Comparison of ENCODE assay signal across 8 cellular contexts in the genomic region with DNA sequence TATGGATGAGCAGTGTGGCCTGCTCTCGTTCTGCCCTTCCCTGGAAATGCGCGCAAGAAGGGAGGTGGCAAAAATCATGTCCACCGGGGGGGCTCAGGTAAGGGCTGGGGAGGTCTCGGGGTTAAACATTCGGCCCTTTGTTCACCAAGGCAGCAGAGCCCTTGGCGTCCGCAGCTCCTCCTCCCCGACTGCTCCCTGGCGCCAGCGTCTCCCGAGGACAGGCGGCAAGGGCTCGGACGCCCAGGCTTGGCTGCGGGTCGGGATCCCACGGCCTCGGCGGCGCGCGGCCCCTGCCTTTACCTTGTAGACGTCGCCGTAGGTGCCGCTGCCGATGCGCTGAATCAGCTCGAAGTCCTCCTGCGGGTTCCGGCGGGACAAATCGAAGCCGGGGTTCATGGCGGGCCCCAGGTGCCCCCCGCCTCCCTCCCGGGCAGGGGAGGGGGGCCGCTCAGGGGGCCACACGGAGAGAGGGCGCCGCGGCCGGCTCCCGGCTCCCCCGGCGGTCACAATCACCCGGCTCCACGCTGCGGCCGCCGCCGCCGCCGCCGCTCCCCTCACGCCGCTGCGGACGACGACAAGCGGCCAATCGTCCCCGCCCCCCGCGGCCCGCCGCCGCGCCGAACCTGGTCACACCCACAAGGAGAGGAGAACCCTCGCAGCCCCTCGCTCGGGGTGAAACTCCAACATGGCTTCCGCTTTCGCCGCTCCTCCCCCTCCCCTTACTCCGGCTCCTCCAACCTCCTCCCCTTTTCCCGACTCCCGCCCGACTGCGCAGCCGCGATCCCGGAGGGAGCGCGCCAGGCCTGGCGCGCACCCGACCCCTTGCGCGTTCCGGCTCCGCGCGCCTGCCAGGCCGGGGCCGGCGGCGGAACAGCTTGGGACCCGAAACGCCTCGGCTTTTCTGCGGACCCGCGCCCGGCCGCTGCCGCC. TPM values are rescaled to one million over a fixed set of nuclear protein-coding genes. Genes with fewer than 3 reads are reported as not detected.
A peak's percentile ranks its signal among the peaks of the same experiment; 100 is the strongest.
DNase-seq lines count a peak whose midpoint lies in the region; ATAC-seq, FAIRE-seq and TF ChIP-seq lines count a peak whose summit lies in the region.

MAP4K3 (minus strand) TSS at position 694 of the 930 bp plus-strand sequence; CDS start at position 396, 298 bp downstream.

- no peaks in the 10 kb centered on the region for H3K36me3 ChIP-seq in SU-DHL-6 (ENCODE audit: low read length)
- no peaks in the 10 kb centered on the region for H3K36me3 ChIP-seq in pancreas
- H3K36me3 ChIP-seq in thyroid gland = no peaks in the 10 kb centered on the region

- TF ChIP-seq CTCF in GM12864 (IDR thresholded peaks at IDR 0.05; ENCODE audit: low read depth, low read length, missing control alignments) = peak; percentile 0
- TF ChIP-seq CTCF in SU-DHL-6 (IDR thresholded peaks at IDR 0.05; ENCODE audit: insufficient read depth, low read length, poor library complexity, severe bottlenecking) = no peak
- TF ChIP-seq CTCF in pancreas (IDR thresholded peaks at IDR 0.05) = no peak
- no peak for TF ChIP-seq CTCF in thyroid gland (IDR thresholded peaks at IDR 0.05)

- peak in 1 of 2 donors; percentile 88 for TF ChIP-seq POLR2A in thyroid gland (IDR thresholded peaks at IDR 0.05)

- no peaks in the 10 kb centered on the region for H3K9me2 ChIP-seq in SU-DHL-6 (replicated peaks; ENCODE audit: insufficient read depth, low read length)

- FAIRE-seq in pancreas (lab: Jason Lieb, UNC) = no peak

- DNase-seq in GM12864 (ENCODE audit: low read depth) (peak; percentile 83), NCI-H1105 treated with DMSO at 0.1 percent for 48 hours (lab: John Stamatoyannopoulos, UW) (peak; percentile 91), Right ventricle myocardium superior (peak; percentile 94), pancreas (peak; percentile 93 to 96 (median 94)), thyroid gland (peak; percentile 96)
- peak; percentile 46 for DNase-seq in activated naive CD8-positive, alpha-beta T cell treated with anti-CD3 and anti-CD28 coated beads, Interleukin-2, amount 50 U/mL, for 16 hours (ENCODE audit: low read depth, low spot score)

- H3F3A ChIP-seq in SU-DHL-6 (ENCODE audit: insufficient read depth) = peaks cover 15% of the 10 kb centered on the region; the same call in 1 of the 2 replicates

- H3K4me2 ChIP-seq in SU-DHL-6 (ENCODE audit: low read depth, low read length, poor library complexity, severe bottlenecking) = peak within 1 kb of the TSS; percentile 77

- H3K9ac ChIP-seq in SU-DHL-6 (ENCODE audit: low read length) = peak within 1 kb of the TSS; percentile 73

- intact Hi-C loops in Right ventricle myocardium superior (cut with DNase I) (loop anchor here (5.0 kb wide), 2 partner anchors 55 to 65 kb away; no protein-coding TSS in a partner anchor), pancreas (cut with DNase I) (no loop called here), thyroid gland (cut with DNase I) (no loop called here)

- H3K4me3 ChIP-seq in GM12864 (ENCODE audit: low read depth, low read length) (peak within 1 kb of the TSS; percentile 97), SU-DHL-6 (ENCODE audit: insufficient read depth, low read length, poor library complexity, severe bottlenecking) (peak within 1 kb of the TSS; percentile 71), pancreas (peak within 1 kb of the TSS; percentile 64 to 94 (median 81)), thyroid gland (replicated peaks in 1 of 3) (peak within 1 kb of the TSS; percentile 42 to 94 (median 92))

- 0% methylated on average over 69 to 109 of the region's 109 CpGs for WGBS in pancreas, 2 donors
- 0 to 1% methylated on average over 22 to 30 of the region's 109 CpGs for WGBS in thyroid gland, 2 donors

- no peak within 1 kb of the TSS for H3K27ac ChIP-seq in SU-DHL-6 (ENCODE audit: low read depth, low read length)
- H3K27ac ChIP-seq in pancreas = peak within 1 kb of the TSS; percentile 64 to 94 (median 80)
- H3K27ac ChIP-seq in thyroid gland = peak within 1 kb of the TSS; percentile 86 to 97 (median 97)

- peak; percentile 77 for ATAC-seq in HG02642 (IDR thresholded peaks at IDR 0.05; ENCODE audit: poor library complexity, unreplicated experiment)
- peak; percentile 93 for ATAC-seq in Right ventricle myocardium superior (ENCODE audit: poor library complexity)
- ATAC-seq in pancreas = peak; percentile 87 to 94 (median 93)

- no peaks in the 10 kb centered on the region for H3K27me3 ChIP-seq in SU-DHL-6 (ENCODE audit: low read length)
- H3K27me3 ChIP-seq in pancreas = no peaks in the 10 kb centered on the region
- no peaks in the 10 kb centered on the region for H3K27me3 ChIP-seq in thyroid gland

- H3K9me3 ChIP-seq in SU-DHL-6 (ENCODE audit: insufficient read depth, low read length) (no peaks in the 10 kb centered on the region), pancreas (no peaks in the 10 kb centered on the region), thyroid gland (no peaks in the 10 kb centered on the region)

- H3K79me2 ChIP-seq in SU-DHL-6 (ENCODE audit: insufficient read depth, low read length) = peaks cover 4% of the 10 kb centered on the region; the same call in 1 of the 2 replicates

- peak within 1 kb of the TSS; percentile 99 for H2AFZ ChIP-seq in SU-DHL-6 (ENCODE audit: low read depth, low read length, severe bottlenecking)

- peaks cover 17 to 56% (median 34%) of the 10 kb centered on the region in 3 donors for H3K4me1 ChIP-seq in pancreas
- peaks cover 49 to 51% of the 10 kb centered on the region in 2 donors for H3K4me1 ChIP-seq in thyroid gland

- H4K20me1 ChIP-seq in SU-DHL-6 (ENCODE audit: low read depth, low read length) = no peaks in the 10 kb centered on the region

RNA-seq across cellular contexts. Expression of gene MAP4K3, which starts in this region (rescaled TPM):
- total RNA-seq in Right ventricle myocardium superior = 37.8 TPM
- 10 to 100 TPM; 12.5 to 23.1 (median 18.5) TPM for total RNA-seq in pancreas
- 10 to 100 TPM in 1 of 2 donors, 1 to 10 TPM in 1; 8.2 to 13.3 TPM for polyA plus RNA-seq in pancreas
- total RNA-seq in thyroid gland = 10 to 100 TPM; 60.6 to 86.6 (median 75.6) TPM

Comparison
In these comparisons a context has a peak if more than half of its experiments do, and no peak if none do; other contexts are left out.
1. DNase-seq: peak in every context shown above with its lines; median percentile 96 in thyroid gland; 94 in pancreas; 94 in Right ventricle myocardium superior; 91 in NCI-H1105 treated with DMSO at 0.1 percent for 48 hours; 83 in GM12864; 46 in activated naive CD8-positive, alpha-beta T cell treated with anti-CD3 and anti-CD28 coated beads, Interleukin-2, amount 50 U/mL, for 16 hours.